11 cellular contexts compared by ENCODE assay signal in the genomic region with DNA sequence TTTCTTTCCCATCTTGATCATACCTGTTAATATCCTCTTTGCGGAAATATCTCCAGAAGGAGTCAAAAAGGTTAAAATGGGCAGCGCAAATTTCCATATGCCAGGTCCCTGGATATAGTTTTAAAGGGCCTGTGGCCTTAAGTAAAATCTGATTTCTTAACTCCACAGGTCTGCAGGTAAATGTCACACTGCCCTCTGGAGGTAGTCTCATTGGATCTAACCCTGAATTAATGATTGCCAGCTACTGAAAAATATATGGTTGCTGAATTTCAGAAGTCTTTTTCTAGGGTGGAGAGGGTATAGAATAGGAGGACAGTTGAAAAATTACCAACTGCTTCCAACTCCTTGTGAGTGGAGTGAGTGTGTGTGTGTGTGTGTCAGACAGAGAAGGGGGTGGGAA. TPM values are rescaled to one million over a fixed set of nuclear protein-coding genes. Genes with fewer than 3 reads are reported as not detected.
DNase-seq lines count a peak whose midpoint lies in the region; ATAC-seq and TF ChIP-seq lines count a peak whose summit lies in the region.
"Had no signal": no experiment of that assay in that cellular context is flagged by ENCODE, and none has a peak within 500 bp of the region (broad histone marks: within the 10 kb centered on the region; RNA-seq: fewer than 3 reads in every experiment).

No MANE protein-coding gene starts in this region.

- no peak for TF ChIP-seq POLR2A in heart left ventricle (IDR thresholded peaks at IDR 0.05)

- H3K4me1 Mint-ChIP-seq in chondrocyte (ENCODE audit: low read depth), result peaks cover 24% of the 10 kb centered on the region
- no peaks in the 10 kb centered on the region for H3K4me1 Mint-ChIP-seq in activated T-cell treated with anti-CD3 and anti-CD28 coated beads, Interleukin-2, amount 50 U/mL, for 4 hours (ENCODE audit: low read depth)
- no peaks in the 10 kb centered on the region for H3K4me1 Mint-ChIP-seq in activated CD4-positive, alpha-beta memory T cell treated with anti-CD3 and anti-CD28 coated beads, Interleukin-2, amount 10 ng/mL, durations not matched to agents 7 days and 5 days

- CTCF ChIA-PET in activated CD4-positive, alpha-beta memory T cell treated with anti-CD3 and anti-CD28 coated beads, Interleukin-2, amount 10 ng/mL, durations not matched to agents 7 days and 5 days (lab: Charles Lee), result interaction anchor here (1.3 kb wide), 1 partner anchor 113 kb away, joined by 3 read pairs; no protein-coding TSS in a partner anchor

- no peak overlapping the region for H3K23ac ChIP-seq in mesendoderm (ENCODE audit: low read length)

- intact Hi-C loops in heart left ventricle (cut with DNase I), result no loop called here

- no peaks in the 10 kb centered on the region for H4K20me1 ChIP-seq in DOHH2 (ENCODE audit: control insufficient read depth, insufficient read depth, low read depth, low read length)

- POLR2A ChIA-PET in activated CD4-positive, alpha-beta memory T cell treated with anti-CD3 and anti-CD28 coated beads, Interleukin-2, amount 10 ng/mL, durations not matched to agents 7 days and 5 days (lab: Charles Lee), result no interaction called here

- no peak overlapping the region for H3K56ac ChIP-seq in mesendoderm (ENCODE audit: low read length)

- no peak overlapping the region for H3K18ac ChIP-seq in mesendoderm (ENCODE audit: low read length)

- H3K27ac Mint-ChIP-seq in chondrocyte (ENCODE audit: unreplicated experiment), result no peak overlapping the region
- no peak overlapping the region for H3K27ac Mint-ChIP-seq in activated CD4-positive, alpha-beta memory T cell treated with anti-CD3 and anti-CD28 coated beads, Interleukin-2, amount 10 ng/mL, durations not matched to agents 7 days and 5 days
- H3K27ac Mint-ChIP-seq: activated naive CD8-positive, alpha-beta T cell had no signal

- H3K36me3 ChIP-seq in DOHH2 (ENCODE audit: control insufficient read depth, low read length), result no peaks in the 10 kb centered on the region
- no peaks in the 10 kb centered on the region for H3K36me3 ChIP-seq in mesendoderm (ENCODE audit: control insufficient read depth, insufficient read depth, low read length)
- no peaks in the 10 kb centered on the region for H3K36me3 ChIP-seq in heart left ventricle

- H2BK120ac ChIP-seq in mesendoderm (ENCODE audit: low read depth, low read length), result no peak overlapping the region

- no peak overlapping the region for H3K4me3 Mint-ChIP-seq in chondrocyte (ENCODE audit: unreplicated experiment)
- H3K4me3 Mint-ChIP-seq in activated T-cell treated with anti-CD3 and anti-CD28 coated beads, Interleukin-2, amount 50 U/mL, for 4 hours, result no peak overlapping the region
- H3K4me3 Mint-ChIP-seq in activated CD4-positive, alpha-beta memory T cell treated with anti-CD3 and anti-CD28 coated beads, Interleukin-2, amount 10 ng/mL, durations not matched to agents 7 days and 5 days, result no peak overlapping the region
- H3K4me3 Mint-ChIP-seq: activated naive CD8-positive, alpha-beta T cell had no signal

- H3K4ac ChIP-seq in mesendoderm (ENCODE audit: low read depth, low read length), result no peak overlapping the region

- no peak overlapping the region for H4K8ac ChIP-seq in mesendoderm (ENCODE audit: low read depth, low read length)

- H2BK15ac ChIP-seq in mesendoderm (replicated peaks; ENCODE audit: low read depth), result no peak overlapping the region

- peak; percentile 63 for TF ChIP-seq CTCF in DOHH2 (IDR thresholded peaks at IDR 0.05; ENCODE audit: low read depth, low read length, poor library complexity, severe bottlenecking)
- peak; percentile 58 for TF ChIP-seq CTCF in chondrocyte (IDR thresholded peaks at IDR 0.05)
- no peak for TF ChIP-seq CTCF in heart left ventricle (IDR thresholded peaks at IDR 0.05)

- no peak overlapping the region for H3K4me2 ChIP-seq in DOHH2 (ENCODE audit: low read length)
- H3K4me2 ChIP-seq in mesendoderm (ENCODE audit: low read length), result no peak overlapping the region

- H3K79me2 ChIP-seq in DOHH2 (ENCODE audit: control insufficient read depth, low read length) (no peaks in the 10 kb centered on the region), mesendoderm (ENCODE audit: control insufficient read depth, insufficient read depth, low read length) (no peaks in the 10 kb centered on the region)
- H3K79me2 ChIP-seq: parathyroid adenoma had no signal

- no peak overlapping the region for H3K9ac ChIP-seq in mesendoderm (ENCODE audit: low read length)
- H3K9ac ChIP-seq: parathyroid adenoma had no signal

- no peak overlapping the region for H2BK5ac ChIP-seq in mesendoderm (ENCODE audit: low read length)

- H3K9me2 ChIP-seq in DOHH2 (replicated peaks; ENCODE audit: control insufficient read depth, low read length), result no peaks in the 10 kb centered on the region

- no peaks in the 10 kb centered on the region for H3K79me1 ChIP-seq in mesendoderm (ENCODE audit: low read length)

- H3K9me3 ChIP-seq in DOHH2 (ENCODE audit: control insufficient read depth, insufficient read depth, low read length) (peaks cover 4% of the 10 kb centered on the region; the same call in 1 of the 2 replicates), heart left ventricle (peaks cover 0 to 29% (median 10%) of the 10 kb centered on the region in 12 donors)

- DNase-seq in M059J (ENCODE audit: low read depth), result peak; percentile 55
- no peak for DNase-seq in chondrocyte (ENCODE audit: low spot score)
- DNase-seq in mesendoderm, result peak; percentile 51
- DNase-seq in activated T-cell treated with anti-CD3 and anti-CD28 coated beads, Interleukin-2, amount 50 U/mL, for 4 hours, result no peak
- no peak for DNase-seq in heart left ventricle
- no peak for DNase-seq in activated CD4-positive, alpha-beta memory T cell treated with anti-CD3 and anti-CD28 coated beads, Interleukin-2, amount 10 ng/mL, durations not matched to agents 7 days and 5 days
- DNase-seq: NCI-H226 had no signal

- H3K36me3 Mint-ChIP-seq in chondrocyte (ENCODE audit: low read depth), result peaks cover 13% of the 10 kb centered on the region
- no peaks in the 10 kb centered on the region for H3K36me3 Mint-ChIP-seq in activated T-cell treated with anti-CD3 and anti-CD28 coated beads, Interleukin-2, amount 50 U/mL, for 4 hours (ENCODE audit: insufficient read depth)
- H3K36me3 Mint-ChIP-seq in activated CD4-positive, alpha-beta memory T cell treated with anti-CD3 and anti-CD28 coated beads, Interleukin-2, amount 10 ng/mL, durations not matched to agents 7 days and 5 days (ENCODE audit: low read depth), result no peaks in the 10 kb centered on the region

- H3K4me1 ChIP-seq in DOHH2 (ENCODE audit: control insufficient read depth, low read length), result peaks cover 15% of the 10 kb centered on the region
- no peaks in the 10 kb centered on the region for H3K4me1 ChIP-seq in mesendoderm (ENCODE audit: control insufficient read depth, low read depth, low read length)
- H3K4me1 ChIP-seq in heart left ventricle, result peaks cover 0 to 6% (median 0%) of the 10 kb centered on the region in 12 donors
- H3K4me1 ChIP-seq: parathyroid adenoma had no signal

- H3F3A ChIP-seq in DOHH2 (ENCODE audit: control insufficient read depth, insufficient read depth), result no peaks in the 10 kb centered on the region

- H3K27ac ChIP-seq in DOHH2 (ENCODE audit: low read depth, low read length), result no peak overlapping the region
- H3K27ac ChIP-seq in mesendoderm (ENCODE audit: low read depth, low read length), result no peak overlapping the region
- H3K27ac ChIP-seq in heart left ventricle, result peak overlapping the region in 4 of 12 donors; percentile 4 to 60 (median 30)
- H3K27ac ChIP-seq: parathyroid adenoma had no signal

- H3K27me3 ChIP-seq in DOHH2 (ENCODE audit: control insufficient read depth, low read length) (no peaks in the 10 kb centered on the region), mesendoderm (ENCODE audit: insufficient read depth, low read length, poor library complexity) (no peaks in the 10 kb centered on the region), heart left ventricle (no peaks in the 10 kb centered on the region)

- H2AK5ac ChIP-seq in mesendoderm (ENCODE audit: low read length), result no peak overlapping the region

- H3K27me3 Mint-ChIP-seq in chondrocyte (ENCODE audit: low read depth), result no peaks in the 10 kb centered on the region
- peaks cover 17% of the 10 kb centered on the region for H3K27me3 Mint-ChIP-seq in activated T-cell treated with anti-CD3 and anti-CD28 coated beads, Interleukin-2, amount 50 U/mL, for 4 hours (ENCODE audit: low read depth)
- peaks cover 45% of the 10 kb centered on the region for H3K27me3 Mint-ChIP-seq in activated CD4-positive, alpha-beta memory T cell treated with anti-CD3 and anti-CD28 coated beads, Interleukin-2, amount 10 ng/mL, durations not matched to agents 7 days and 5 days

- H3K9me3 Mint-ChIP-seq in chondrocyte (ENCODE audit: low read depth), result peaks cover 24% of the 10 kb centered on the region
- H3K9me3 Mint-ChIP-seq in activated T-cell treated with anti-CD3 and anti-CD28 coated beads, Interleukin-2, amount 50 U/mL, for 4 hours, result peaks cover 29% of the 10 kb centered on the region
- peaks cover 8% of the 10 kb centered on the region for H3K9me3 Mint-ChIP-seq in activated CD4-positive, alpha-beta memory T cell treated with anti-CD3 and anti-CD28 coated beads, Interleukin-2, amount 10 ng/mL, durations not matched to agents 7 days and 5 days

- no peak for ATAC-seq in activated T-cell treated with anti-CD3 and anti-CD28 coated beads, Interleukin-2, amount 50 U/mL, for 4 hours
- ATAC-seq in heart left ventricle, result no peak
- ATAC-seq in HG02981 (IDR thresholded peaks at IDR 0.05; ENCODE audit: unreplicated experiment), result no peak

- H4K5ac ChIP-seq in mesendoderm (ENCODE audit: low read length), result no peak overlapping the region

- H3K4me3 ChIP-seq in DOHH2 (ENCODE audit: low read length), result no peak overlapping the region
- no peak overlapping the region for H3K4me3 ChIP-seq in mesendoderm (ENCODE audit: low read length)
- no peak overlapping the region for H3K4me3 ChIP-seq in heart left ventricle

- WGBS in mesendoderm (ENCODE audit: extremely low coverage, insufficient coverage, low lambda C conversion rate), result no CpG with 5 or more reads among the region's 2 CpGs
- 96 to 98% (median 97%) methylated on average over 2 of the region's 2 CpGs for WGBS in heart left ventricle, 4 donors

RNA-seq across cellular contexts. Expression of gene MOXD1, which starts 8.5 kb away (rescaled TPM):
- total RNA-seq in M059J (2014; rRNA removed; shearing (Covaris generic)), result 170 and 207 TPM in 2 replicates
- total RNA-seq in chondrocyte (9.0 to 14.3 TPM (median 9.1 TPM) in 3 replicates), heart left ventricle (10 to 100 TPM in 1 of 9 donors, 1 to 10 TPM in 8; 2.0 to 10.5 (median 3.3) TPM)
- 0.58 TPM for polyA plus RNA-seq in mesendoderm (2013, experiment 1 of 2)
- polyA plus RNA-seq in mesendoderm (2013, experiment 2 of 2), result 0.48 TPM
- not detected for total RNA-seq in activated T-cell treated with anti-CD3 and anti-CD28 coated beads, Interleukin-2, amount 50 U/mL, for 4 hours
- polyA plus RNA-seq in heart left ventricle, result 1 to 10 TPM in 1 of 2 donors, under 1 TPM in 1; 0.69 to 2.0 TPM
- total RNA-seq in activated CD4-positive, alpha-beta memory T cell treated with anti-CD3 and anti-CD28 coated beads, Interleukin-2, amount 10 ng/mL, durations not matched to agents 7 days and 5 days, result not detected

Comparison
In these comparisons a context has a peak if more than half of its experiments do, and no peak if none do; other contexts are left out.
1. CTCF ChIP-seq: peak in DOHH2 (single experiment) and chondrocyte (single experiment); none in heart left ventricle (0 of 12).
2. DNase-seq: peak in M059J (single experiment) and mesendoderm (single experiment); none in chondrocyte (single experiment), activated T-cell treated with anti-CD3 and anti-CD28 coated beads, Interleukin-2, amount 50 U/mL, for 4 hours (single experiment), heart left ventricle (0 of 5) and activated CD4-positive, alpha-beta memory T cell treated with anti-CD3 and anti-CD28 coated beads, Interleukin-2, amount 10 ng/mL, durations not matched to agents 7 days and 5 days (single experiment).
3. RNA of gene MOXD1, which starts 8.5 kb away (total RNA-seq): 170 to 207 TPM in M059J; 9.0 to 14.3 TPM in chondrocyte, 2.0 to 10.5 TPM in heart left ventricle, not detected in activated T-cell treated with anti-CD3 and anti-CD28 coated beads, Interleukin-2, amount 50 U/mL, for 4 hours and not detected in activated CD4-positive, alpha-beta memory T cell treated with anti-CD3 and anti-CD28 coated beads, Interleukin-2, amount 10 ng/mL, durations not matched to agents 7 days and 5 days; every median in the first group is over 10 times any median in the second.